8 cellular contexts compared by ENCODE assay signal in the genomic region with DNA sequence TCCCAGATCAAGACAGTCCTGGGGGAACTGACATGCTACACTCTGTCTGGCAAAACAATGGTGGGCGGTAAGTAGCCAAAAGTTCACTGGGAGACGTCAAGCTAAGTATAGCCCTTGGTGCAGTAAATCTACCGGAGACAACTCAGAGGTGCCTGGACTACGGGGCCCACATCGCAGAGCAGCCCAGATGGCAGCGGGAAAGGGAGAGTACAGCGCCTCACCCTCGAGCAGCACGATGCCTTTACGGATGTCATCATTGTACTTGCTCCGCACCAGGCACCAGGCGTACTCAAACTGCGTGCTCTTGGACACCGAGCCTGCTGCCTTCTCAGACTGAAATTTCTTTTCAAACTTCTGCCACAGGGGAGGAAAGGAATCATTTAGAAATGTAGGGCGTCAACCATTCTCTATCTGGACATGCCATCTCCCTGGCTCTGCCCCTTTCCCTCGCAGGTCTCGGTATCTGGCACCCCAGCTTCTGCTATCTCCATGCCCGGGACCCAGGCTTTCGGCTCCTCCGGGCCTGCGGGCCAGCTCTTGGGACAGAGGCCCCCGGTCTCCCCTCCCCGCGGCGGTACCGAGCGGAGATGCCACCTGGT. TPM values are rescaled to one million over a fixed set of nuclear protein-coding genes. Genes with fewer than 3 reads are reported as not detected.
DNase-seq lines count a peak whose midpoint lies in the region; ATAC-seq and TF ChIP-seq lines count a peak whose summit lies in the region.

No MANE protein-coding gene starts in this region.

- H3K4me3 Mint-ChIP-seq in activated CD4-positive, alpha-beta T cell treated with anti-CD3 and anti-CD28 coated beads for 36 hours = peak overlapping the region; percentile 97
- peak overlapping the region; percentile 91 to 93 for H3K4me3 Mint-ChIP-seq in effector memory CD8-positive, alpha-beta T cell

- H3K4me3 ChIP-seq in Panc1 (ENCODE audit: low read depth in 2 of 2, low read length in 2 of 2) (peak overlapping the region; percentile 92 to 100), mucosa of stomach (ENCODE audit: low read length) (peak overlapping the region; percentile 97)

- H3K36me3 Mint-ChIP-seq in activated CD4-positive, alpha-beta T cell treated with anti-CD3 and anti-CD28 coated beads for 36 hours (ENCODE audit: low read depth) = peaks cover 34% of the 10 kb centered on the region
- H3K36me3 Mint-ChIP-seq in effector memory CD8-positive, alpha-beta T cell (ENCODE audit: insufficient read depth) = peaks cover 33% of the 10 kb centered on the region

- H3K36me3 ChIP-seq in Panc1 (ENCODE audit: control insufficient read depth, insufficient read depth, low read length) = no peaks in the 10 kb centered on the region; the same call in 1 of the 2 replicates
- no peaks in the 10 kb centered on the region for H3K36me3 ChIP-seq in mucosa of stomach (ENCODE audit: control insufficient read depth, insufficient read depth, low read length)

- H3K27me3 ChIP-seq in Panc1 (ENCODE audit: control insufficient read depth, insufficient read depth, low read length) = no peaks in the 10 kb centered on the region
- H3K27me3 ChIP-seq in mucosa of stomach (ENCODE audit: control insufficient read depth, insufficient read depth, low read length) = no peaks in the 10 kb centered on the region

- in situ Hi-C loops in Panc1 (cut with HindIII; ENCODE audit: low pct_unique_long_range_greater_than_20kb, low sequenced_read_pairs) = no loop called here

- no peaks in the 10 kb centered on the region for H3K9me3 Mint-ChIP-seq in activated CD4-positive, alpha-beta T cell treated with anti-CD3 and anti-CD28 coated beads for 36 hours (ENCODE audit: low read depth)
- no peaks in the 10 kb centered on the region for H3K9me3 Mint-ChIP-seq in effector memory CD8-positive, alpha-beta T cell

- CTCF ChIA-PET in activated CD4-positive, alpha-beta T cell treated with anti-CD3 and anti-CD28 coated beads for 36 hours (lab: Charles Lee) = interaction anchor here (0.6 to 3.8 kb wide), 21 partner anchors 9 to 1118 kb away, joined by 3 to 44 read pairs (median 4); partner anchors contain the start of genes PLOD3, POP7, TRIM56 and ZNHIT1
- CTCF ChIA-PET in Panc1 (lab: Charles Lee) = interaction anchor here (0.5 to 1.6 kb wide), 5 partner anchors 26 to 124 kb away, joined by 3 to 8 read pairs (median 4); partner anchors contain the start of genes PLOD3 and ZNHIT1

- H3K9me3 ChIP-seq in Panc1 (ENCODE audit: control insufficient read depth, insufficient read depth, low read depth, low read length) = no peaks in the 10 kb centered on the region
- H3K9me3 ChIP-seq in mucosa of stomach (ENCODE audit: control insufficient read depth, low read length) = no peaks in the 10 kb centered on the region

- intact Hi-C loops in activated CD4-positive, alpha-beta T cell treated with anti-CD3 and anti-CD28 coated beads for 36 hours (cut with DNase I, micrococcal nuclease) = loop anchor here (1.0 to 10.0 kb wide), 10 partner anchors 8 to 569 kb away; partner anchors contain the start of genes ZNHIT1 (in 2 of the 2), AP1S1 (in 1 of the 2), GNB2 (in 1 of the 2) and IFT22 (in 1 of the 2)
- intact Hi-C loops in Panc1 (cut with micrococcal nuclease; ENCODE audit: unreplicated experiment) = no loop called here

- peaks cover 25% of the 10 kb centered on the region for H3K4me1 Mint-ChIP-seq in activated CD4-positive, alpha-beta T cell treated with anti-CD3 and anti-CD28 coated beads for 36 hours
- H3K4me1 Mint-ChIP-seq in effector memory CD8-positive, alpha-beta T cell (ENCODE audit: low read depth in 2 of 2) = peaks cover 20 to 32% of the 10 kb centered on the region in 2 donors

- peak; percentile 43 for DNase-seq in activated CD4-positive, alpha-beta T cell treated with anti-CD3 and anti-CD28 coated beads for 36 hours
- DNase-seq in activated CD4-positive, alpha-beta T cell treated with anti-CD3 and anti-CD28 coated beads for 1 hour = no peak
- no peak for DNase-seq in Panc1 (ENCODE audit: low read depth, low spot score)
- no peak for DNase-seq in effector memory CD8-positive, alpha-beta T cell
- DNase-seq in A172 (ENCODE audit: low spot score) = no peak
- no peak for DNase-seq in retina

- TF ChIP-seq CTCF in Panc1 (IDR thresholded peaks at IDR 0.05) = peak; percentile 96

- no peak for ATAC-seq in activated CD4-positive, alpha-beta T cell treated with anti-CD3 and anti-CD28 coated beads for 36 hours
- ATAC-seq in Panc1 = no peak
- no peak for ATAC-seq in effector memory CD8-positive, alpha-beta T cell (replicated peaks)
- ATAC-seq in HG03196 (IDR thresholded peaks at IDR 0.05; ENCODE audit: unreplicated experiment) = no peak

- peak overlapping the region; percentile 85 for H3K9ac ChIP-seq in mucosa of stomach (ENCODE audit: low read length)

- H3K4me1 ChIP-seq in Panc1 (ENCODE audit: control insufficient read depth, insufficient read depth, low read length) (peaks cover 12% of the 10 kb centered on the region; the same call in 1 of the 2 replicates), mucosa of stomach (ENCODE audit: control insufficient read depth, insufficient read depth, low read length) (peaks cover 35% of the 10 kb centered on the region)

- BruUV-seq in Panc1 (replicated peaks; lab: Mats Ljungman, UMichigan) = no TSS peak

- peak overlapping the region; percentile 97 for H3K27ac ChIP-seq in Panc1 (ENCODE audit: low read length)

- peak overlapping the region; percentile 97 for H3K27ac Mint-ChIP-seq in activated CD4-positive, alpha-beta T cell treated with anti-CD3 and anti-CD28 coated beads for 36 hours
- H3K27ac Mint-ChIP-seq in effector memory CD8-positive, alpha-beta T cell = peak overlapping the region; percentile 91 to 99

- POLR2A ChIA-PET in activated CD4-positive, alpha-beta T cell treated with anti-CD3 and anti-CD28 coated beads for 36 hours (lab: Charles Lee) = interaction anchor here (0.6 to 0.9 kb wide), 5 partner anchors 8 to 814 kb away, joined by 3 to 7 read pairs (median 3); partner anchors contain the start of genes PLOD3 and ZNHIT1
- POLR2A ChIA-PET in Panc1 (lab: Charles Lee) = interaction anchor here (0.9 kb wide), 1 partner anchor 24 kb away, joined by 11 read pairs; no protein-coding TSS in a partner anchor

- no peaks in the 10 kb centered on the region for H3K27me3 Mint-ChIP-seq in activated CD4-positive, alpha-beta T cell treated with anti-CD3 and anti-CD28 coated beads for 36 hours
- no peaks in the 10 kb centered on the region for H3K27me3 Mint-ChIP-seq in effector memory CD8-positive, alpha-beta T cell

RNA-seq across cellular contexts. Expression of gene FIS1, which starts 1.0 kb away (rescaled TPM):
- total RNA-seq in activated CD4-positive, alpha-beta T cell treated with anti-CD3 and anti-CD28 coated beads for 36 hours = 10 to 100 TPM; 70.5 to 92.6 TPM
- 110 TPM for total RNA-seq in Panc1 (2021; ENCODE audit: unreplicated experiment)
- 208 TPM for polyA plus RNA-seq in Panc1 (2012; ENCODE audit: insufficient read length)
- total RNA-seq in A172 (2014; rRNA removed; shearing (Covaris generic)) = 166 and 189 TPM in 2 replicates

RNA-seq across cellular contexts. Expression of gene CLDN15, which starts 6.3 kb away (rescaled TPM):
- 10 to 100 TPM; 16.4 to 17.2 TPM for total RNA-seq in activated CD4-positive, alpha-beta T cell treated with anti-CD3 and anti-CD28 coated beads for 36 hours
- 8.0 TPM for total RNA-seq in Panc1 (2021; ENCODE audit: unreplicated experiment)
- polyA plus RNA-seq in Panc1 (2012; ENCODE audit: insufficient read length) = 5.3 TPM
- 3.5 and 4.0 TPM in 2 replicates for total RNA-seq in A172 (2014; rRNA removed; shearing (Covaris generic))

RNA-seq across cellular contexts. Expression of gene ZNHIT1, which starts 25.9 kb away (rescaled TPM):
- total RNA-seq in activated CD4-positive, alpha-beta T cell treated with anti-CD3 and anti-CD28 coated beads for 36 hours = 10 to 100 TPM; 44.2 TPM
- total RNA-seq in Panc1 (2021; ENCODE audit: unreplicated experiment) = 69.7 TPM
- polyA plus RNA-seq in Panc1 (2012; ENCODE audit: insufficient read length) = 75.9 TPM
- 113 and 116 TPM in 2 replicates for total RNA-seq in A172 (2014; rRNA removed; shearing (Covaris generic))

RNA-seq across cellular contexts. Expression of gene PLOD3, which starts 26.5 kb away (rescaled TPM):
- 10 to 100 TPM; 30.7 to 35.9 TPM for total RNA-seq in activated CD4-positive, alpha-beta T cell treated with anti-CD3 and anti-CD28 coated beads for 36 hours
- 93.0 TPM for total RNA-seq in Panc1 (2021; ENCODE audit: unreplicated experiment)
- polyA plus RNA-seq in Panc1 (2012; ENCODE audit: insufficient read length) = 122 TPM
- 93.9 and 105 TPM in 2 replicates for total RNA-seq in A172 (2014; rRNA removed; shearing (Covaris generic))

RNA-seq across cellular contexts. Expression of gene MOGAT3, which starts 43.0 kb away (rescaled TPM):
- total RNA-seq in activated CD4-positive, alpha-beta T cell treated with anti-CD3 and anti-CD28 coated beads for 36 hours = not detected
- total RNA-seq in Panc1 (2021; ENCODE audit: unreplicated experiment) = 0.23 TPM
- 0.11 TPM for polyA plus RNA-seq in Panc1 (2012; ENCODE audit: insufficient read length)
- not detected in 2 replicates for total RNA-seq in A172 (2014; rRNA removed; shearing (Covaris generic))
